In the genomic region with DNA sequence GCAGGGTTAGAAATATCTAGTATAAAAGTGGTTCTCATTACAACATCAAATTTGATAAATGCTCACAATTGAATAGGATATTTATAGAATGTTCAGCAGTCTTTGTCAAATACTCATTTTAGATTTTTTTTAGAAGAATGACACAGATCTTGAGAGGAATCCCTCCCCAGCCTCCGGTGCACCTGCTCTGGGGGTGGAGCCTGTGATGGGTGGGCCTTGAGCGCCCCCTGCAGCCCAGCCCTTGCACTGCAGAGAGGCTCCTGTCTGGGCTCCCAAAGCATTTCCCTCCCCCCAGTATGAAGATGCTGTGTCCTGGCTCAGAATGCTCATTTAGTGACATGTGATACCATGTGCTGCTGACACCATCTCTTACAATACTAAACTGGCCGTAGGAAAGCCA, we compare ENCODE assay signal across 1 cellular context.
TF ChIP-seq lines count a peak whose summit lies in the region.

No MANE protein-coding gene starts in this region.

TF ChIP-seq in HepG2, 621 proteins besides CTCF, POLR2A, EP300 and RAD21 (continued from another document):
- TF ChIP-seq, protein P1, sequence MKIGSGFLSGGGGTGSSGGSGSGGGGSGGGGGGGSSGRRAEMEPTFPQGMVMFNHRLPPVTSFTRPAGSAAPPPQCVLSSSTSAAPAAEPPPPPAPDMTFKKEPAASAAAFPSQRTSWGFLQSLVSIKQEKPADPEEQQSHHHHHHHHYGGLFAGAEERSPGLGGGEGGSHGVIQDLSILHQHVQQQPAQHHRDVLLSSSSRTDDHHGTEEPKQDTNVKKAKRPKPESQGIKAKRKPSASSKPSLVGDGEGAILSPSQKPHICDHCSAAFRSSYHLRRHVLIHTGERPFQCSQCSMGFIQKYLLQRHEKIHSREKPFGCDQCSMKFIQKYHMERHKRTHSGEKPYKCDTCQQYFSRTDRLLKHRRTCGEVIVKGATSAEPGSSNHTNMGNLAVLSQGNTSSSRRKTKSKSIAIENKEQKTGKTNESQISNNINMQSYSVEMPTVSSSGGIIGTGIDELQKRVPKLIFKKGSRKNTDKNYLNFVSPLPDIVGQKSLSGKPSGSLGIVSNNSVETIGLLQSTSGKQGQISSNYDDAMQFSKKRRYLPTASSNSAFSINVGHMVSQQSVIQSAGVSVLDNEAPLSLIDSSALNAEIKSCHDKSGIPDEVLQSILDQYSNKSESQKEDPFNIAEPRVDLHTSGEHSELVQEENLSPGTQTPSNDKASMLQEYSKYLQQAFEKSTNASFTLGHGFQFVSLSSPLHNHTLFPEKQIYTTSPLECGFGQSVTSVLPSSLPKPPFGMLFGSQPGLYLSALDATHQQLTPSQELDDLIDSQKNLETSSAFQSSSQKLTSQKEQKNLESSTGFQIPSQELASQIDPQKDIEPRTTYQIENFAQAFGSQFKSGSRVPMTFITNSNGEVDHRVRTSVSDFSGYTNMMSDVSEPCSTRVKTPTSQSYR (CRISPR knock-in tag; IDR thresholded peaks at IDR 0.05; ENCODE audit: borderline replicate concordance), result no peak
- TF ChIP-seq, protein P2, sequence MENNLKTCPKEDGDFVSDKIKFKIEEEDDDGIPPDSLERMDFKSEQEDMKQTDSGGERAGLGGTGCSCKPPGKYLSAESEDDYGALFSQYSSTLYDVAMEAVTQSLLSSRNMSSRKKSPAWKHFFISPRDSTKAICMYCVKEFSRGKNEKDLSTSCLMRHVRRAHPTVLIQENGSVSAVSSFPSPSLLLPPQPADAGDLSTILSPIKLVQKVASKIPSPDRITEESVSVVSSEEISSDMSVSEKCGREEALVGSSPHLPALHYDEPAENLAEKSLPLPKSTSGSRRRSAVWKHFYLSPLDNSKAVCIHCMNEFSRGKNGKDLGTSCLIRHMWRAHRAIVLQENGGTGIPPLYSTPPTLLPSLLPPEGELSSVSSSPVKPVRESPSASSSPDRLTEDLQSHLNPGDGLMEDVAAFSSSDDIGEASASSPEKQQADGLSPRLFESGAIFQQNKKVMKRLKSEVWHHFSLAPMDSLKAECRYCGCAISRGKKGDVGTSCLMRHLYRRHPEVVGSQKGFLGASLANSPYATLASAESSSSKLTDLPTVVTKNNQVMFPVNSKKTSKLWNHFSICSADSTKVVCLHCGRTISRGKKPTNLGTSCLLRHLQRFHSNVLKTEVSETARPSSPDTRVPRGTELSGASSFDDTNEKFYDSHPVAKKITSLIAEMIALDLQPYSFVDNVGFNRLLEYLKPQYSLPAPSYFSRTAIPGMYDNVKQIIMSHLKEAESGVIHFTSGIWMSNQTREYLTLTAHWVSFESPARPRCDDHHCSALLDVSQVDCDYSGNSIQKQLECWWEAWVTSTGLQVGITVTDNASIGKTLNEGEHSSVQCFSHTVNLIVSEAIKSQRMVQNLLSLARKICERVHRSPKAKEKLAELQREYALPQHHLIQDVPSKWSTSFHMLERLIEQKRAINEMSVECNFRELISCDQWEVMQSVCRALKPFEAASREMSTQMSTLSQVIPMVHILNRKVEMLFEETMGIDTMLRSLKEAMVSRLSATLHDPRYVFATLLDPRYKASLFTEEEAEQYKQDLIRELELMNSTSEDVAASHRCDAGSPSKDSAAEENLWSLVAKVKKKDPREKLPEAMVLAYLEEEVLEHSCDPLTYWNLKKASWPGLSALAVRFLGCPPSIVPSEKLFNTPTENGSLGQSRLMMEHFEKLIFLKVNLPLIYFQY (CRISPR knock-in tag; IDR thresholded peaks at IDR 0.05; ENCODE audit: borderline replicate concordance), result no peak
- TF ChIP-seq, protein P3, sequence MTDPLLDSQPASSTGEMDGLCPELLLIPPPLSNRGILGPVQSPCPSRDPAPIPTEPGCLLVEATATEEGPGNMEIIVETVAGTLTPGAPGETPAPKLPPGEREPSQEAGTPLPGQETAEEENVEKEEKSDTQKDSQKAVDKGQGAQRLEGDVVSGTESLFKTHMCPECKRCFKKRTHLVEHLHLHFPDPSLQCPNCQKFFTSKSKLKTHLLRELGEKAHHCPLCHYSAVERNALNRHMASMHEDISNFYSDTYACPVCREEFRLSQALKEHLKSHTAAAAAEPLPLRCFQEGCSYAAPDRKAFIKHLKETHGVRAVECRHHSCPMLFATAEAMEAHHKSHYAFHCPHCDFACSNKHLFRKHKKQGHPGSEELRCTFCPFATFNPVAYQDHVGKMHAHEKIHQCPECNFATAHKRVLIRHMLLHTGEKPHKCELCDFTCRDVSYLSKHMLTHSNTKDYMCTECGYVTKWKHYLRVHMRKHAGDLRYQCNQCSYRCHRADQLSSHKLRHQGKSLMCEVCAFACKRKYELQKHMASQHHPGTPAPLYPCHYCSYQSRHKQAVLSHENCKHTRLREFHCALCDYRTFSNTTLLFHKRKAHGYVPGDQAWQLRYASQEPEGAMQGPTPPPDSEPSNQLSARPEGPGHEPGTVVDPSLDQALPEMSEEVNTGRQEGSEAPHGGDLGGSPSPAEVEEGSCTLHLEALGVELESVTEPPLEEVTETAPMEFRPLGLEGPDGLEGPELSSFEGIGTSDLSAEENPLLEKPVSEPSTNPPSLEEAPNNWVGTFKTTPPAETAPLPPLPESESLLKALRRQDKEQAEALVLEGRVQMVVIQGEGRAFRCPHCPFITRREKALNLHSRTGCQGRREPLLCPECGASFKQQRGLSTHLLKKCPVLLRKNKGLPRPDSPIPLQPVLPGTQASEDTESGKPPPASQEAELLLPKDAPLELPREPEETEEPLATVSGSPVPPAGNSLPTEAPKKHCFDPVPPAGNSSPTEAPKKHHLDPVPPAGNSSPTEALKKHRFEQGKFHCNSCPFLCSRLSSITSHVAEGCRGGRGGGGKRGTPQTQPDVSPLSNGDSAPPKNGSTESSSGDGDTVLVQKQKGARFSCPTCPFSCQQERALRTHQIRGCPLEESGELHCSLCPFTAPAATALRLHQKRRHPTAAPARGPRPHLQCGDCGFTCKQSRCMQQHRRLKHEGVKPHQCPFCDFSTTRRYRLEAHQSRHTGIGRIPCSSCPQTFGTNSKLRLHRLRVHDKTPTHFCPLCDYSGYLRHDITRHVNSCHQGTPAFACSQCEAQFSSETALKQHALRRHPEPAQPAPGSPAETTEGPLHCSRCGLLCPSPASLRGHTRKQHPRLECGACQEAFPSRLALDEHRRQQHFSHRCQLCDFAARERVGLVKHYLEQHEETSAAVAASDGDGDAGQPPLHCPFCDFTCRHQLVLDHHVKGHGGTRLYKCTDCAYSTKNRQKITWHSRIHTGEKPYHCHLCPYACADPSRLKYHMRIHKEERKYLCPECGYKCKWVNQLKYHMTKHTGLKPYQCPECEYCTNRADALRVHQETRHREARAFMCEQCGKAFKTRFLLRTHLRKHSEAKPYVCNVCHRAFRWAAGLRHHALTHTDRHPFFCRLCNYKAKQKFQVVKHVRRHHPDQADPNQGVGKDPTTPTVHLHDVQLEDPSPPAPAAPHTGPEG (CRISPR knock-in tag; IDR thresholded peaks at IDR 0.05), result no peak
- TF ChIP-seq ATM (IDR thresholded peaks at IDR 0.05; ENCODE audit: borderline replicate concordance) (no peak), JUND (CRISPR knock-in tag; IDR thresholded peaks at IDR 0.05) (no peak), ZNF720 (CRISPR knock-in tag; IDR thresholded peaks at IDR 0.05) (no peak), ZNF3 (CRISPR knock-in tag; IDR thresholded peaks at IDR 0.05) (no peak), KLF16 (CRISPR knock-in tag; IDR thresholded peaks at IDR 0.05) (no peak), ATF7-NPFF (CRISPR knock-in tag; IDR thresholded peaks at IDR 0.05; ENCODE audit: low read depth) (no peak)
- TF ChIP-seq, protein P4, sequence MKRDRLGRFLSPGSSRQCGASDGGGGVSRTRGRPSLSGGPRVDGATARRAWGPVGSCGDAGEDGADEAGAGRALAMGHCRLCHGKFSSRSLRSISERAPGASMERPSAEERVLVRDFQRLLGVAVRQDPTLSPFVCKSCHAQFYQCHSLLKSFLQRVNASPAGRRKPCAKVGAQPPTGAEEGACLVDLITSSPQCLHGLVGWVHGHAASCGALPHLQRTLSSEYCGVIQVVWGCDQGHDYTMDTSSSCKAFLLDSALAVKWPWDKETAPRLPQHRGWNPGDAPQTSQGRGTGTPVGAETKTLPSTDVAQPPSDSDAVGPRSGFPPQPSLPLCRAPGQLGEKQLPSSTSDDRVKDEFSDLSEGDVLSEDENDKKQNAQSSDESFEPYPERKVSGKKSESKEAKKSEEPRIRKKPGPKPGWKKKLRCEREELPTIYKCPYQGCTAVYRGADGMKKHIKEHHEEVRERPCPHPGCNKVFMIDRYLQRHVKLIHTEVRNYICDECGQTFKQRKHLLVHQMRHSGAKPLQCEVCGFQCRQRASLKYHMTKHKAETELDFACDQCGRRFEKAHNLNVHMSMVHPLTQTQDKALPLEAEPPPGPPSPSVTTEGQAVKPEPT (CRISPR knock-in tag; IDR thresholded peaks at IDR 0.05; ENCODE audit: low read depth), result no peak
- TF ChIP-seq, protein P5, sequence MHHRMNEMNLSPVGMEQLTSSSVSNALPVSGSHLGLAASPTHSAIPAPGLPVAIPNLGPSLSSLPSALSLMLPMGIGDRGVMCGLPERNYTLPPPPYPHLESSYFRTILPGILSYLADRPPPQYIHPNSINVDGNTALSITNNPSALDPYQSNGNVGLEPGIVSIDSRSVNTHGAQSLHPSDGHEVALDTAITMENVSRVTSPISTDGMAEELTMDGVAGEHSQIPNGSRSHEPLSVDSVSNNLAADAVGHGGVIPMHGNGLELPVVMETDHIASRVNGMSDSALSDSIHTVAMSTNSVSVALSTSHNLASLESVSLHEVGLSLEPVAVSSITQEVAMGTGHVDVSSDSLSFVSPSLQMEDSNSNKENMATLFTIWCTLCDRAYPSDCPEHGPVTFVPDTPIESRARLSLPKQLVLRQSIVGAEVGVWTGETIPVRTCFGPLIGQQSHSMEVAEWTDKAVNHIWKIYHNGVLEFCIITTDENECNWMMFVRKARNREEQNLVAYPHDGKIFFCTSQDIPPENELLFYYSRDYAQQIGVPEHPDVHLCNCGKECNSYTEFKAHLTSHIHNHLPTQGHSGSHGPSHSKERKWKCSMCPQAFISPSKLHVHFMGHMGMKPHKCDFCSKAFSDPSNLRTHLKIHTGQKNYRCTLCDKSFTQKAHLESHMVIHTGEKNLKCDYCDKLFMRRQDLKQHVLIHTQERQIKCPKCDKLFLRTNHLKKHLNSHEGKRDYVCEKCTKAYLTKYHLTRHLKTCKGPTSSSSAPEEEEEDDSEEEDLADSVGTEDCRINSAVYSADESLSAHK (CRISPR knock-in tag; IDR thresholded peaks at IDR 0.05; ENCODE audit: borderline replicate concordance), result no peak
